15 cellular contexts compared by ENCODE assay signal in genomic region chr6:62974452-62974851, GRCh38.
A peak's percentile ranks its signal among the peaks of the same experiment; 100 is the strongest.
DNase-seq lines count a peak whose midpoint lies in the region; ATAC-seq, FAIRE-seq and TF ChIP-seq lines count a peak whose summit lies in the region.
"Had no signal": no experiment of that assay in that cellular context is flagged by ENCODE, and none has a peak within 500 bp of the region (broad histone marks: within the 10 kb centered on the region; RNA-seq: fewer than 3 reads in every experiment).

No MANE protein-coding gene starts in this region.

- peaks cover 4% of the 10 kb centered on the region for H3K9me3 Mint-ChIP-seq in T-helper 2 cell treated with Interferon-gamma antibody and Interleukin-4, amounts not matched to agents 5 μg/mL and 100 μg/mL, for 36 hours

- no peaks in the 10 kb centered on the region for H3K4me1 Mint-ChIP-seq in T-helper 2 cell treated with Interferon-gamma antibody and Interleukin-4, amounts not matched to agents 5 μg/mL and 100 μg/mL, for 36 hours (ENCODE audit: low read depth)
- H3K4me1 Mint-ChIP-seq: naive thymus-derived CD4-positive, alpha-beta T cell had no signal

- no peaks in the 10 kb centered on the region for H3K36me3 Mint-ChIP-seq in T-helper 2 cell treated with Interferon-gamma antibody and Interleukin-4, amounts not matched to agents 5 μg/mL and 100 μg/mL, for 36 hours (ENCODE audit: low read depth)
- H3K36me3 Mint-ChIP-seq: naive thymus-derived CD4-positive, alpha-beta T cell had no signal

- no peak overlapping the region for H3K27ac Mint-ChIP-seq in T-helper 2 cell treated with Interferon-gamma antibody and Interleukin-4, amounts not matched to agents 5 μg/mL and 100 μg/mL, for 36 hours
- H3K27ac Mint-ChIP-seq: naive thymus-derived CD4-positive, alpha-beta T cell had no signal

- H2AFZ ChIP-seq in hepatocyte = no peak overlapping the region
- H2AFZ ChIP-seq: PC-9 had no signal

- H3K4me3 Mint-ChIP-seq in T-helper 2 cell treated with Interferon-gamma antibody and Interleukin-4, amounts not matched to agents 5 μg/mL and 100 μg/mL, for 36 hours = no peak overlapping the region
- H3K4me3 Mint-ChIP-seq: naive thymus-derived CD4-positive, alpha-beta T cell had no signal

- H3K4me1 ChIP-seq in testis = no peaks in the 10 kb centered on the region
- H3K4me1 ChIP-seq in hepatocyte (ENCODE audit: insufficient read depth) = no peaks in the 10 kb centered on the region
- H3K4me1 ChIP-seq: gastrocnemius medialis had no signal

- ATAC-seq in HG02642 (IDR thresholded peaks at IDR 0.05; ENCODE audit: poor library complexity, unreplicated experiment) (peak; percentile 71), HG03159 (IDR thresholded peaks at IDR 0.05; ENCODE audit: unreplicated experiment) (peak; percentile 76)
- ATAC-seq: gastrocnemius medialis; naive thymus-derived CD4-positive, alpha-beta T cell had no signal

- H3K9me3 ChIP-seq in testis (no peaks in the 10 kb centered on the region), hepatocyte (ENCODE audit: low read depth) (no peaks in the 10 kb centered on the region)
- H3K9me3 ChIP-seq: gastrocnemius medialis had no signal

- DNase-seq in GM19239 (ENCODE audit: insufficient read length, low spot score) (no peak), testis (no peak), hepatocyte (ENCODE audit: low spot score) (no peak)
- DNase-seq in T-helper 2 cell treated with Interferon-gamma antibody and Interleukin-4, amounts not matched to agents 5 μg/mL and 100 μg/mL, for 36 hours (ENCODE audit: low spot score) = no peak
- no peak for DNase-seq in activated CD8-positive, alpha-beta memory T cell treated with anti-CD3 and anti-CD28 coated beads for 24 hours
- DNase-seq: anterior cingulate cortex; C1 segment of cervical spinal cord; gastrocnemius medialis; naive thymus-derived CD4-positive, alpha-beta T cell; NCI-H1930; NCI-H526; PC-9 had no signal

- H3K4me2 ChIP-seq in hepatocyte = no peak overlapping the region
- H3K4me2 ChIP-seq: PC-9 had no signal

- H3K27me3 Mint-ChIP-seq in T-helper 2 cell treated with Interferon-gamma antibody and Interleukin-4, amounts not matched to agents 5 μg/mL and 100 μg/mL, for 36 hours (ENCODE audit: low read depth) = no peaks in the 10 kb centered on the region
- H3K27me3 Mint-ChIP-seq: naive thymus-derived CD4-positive, alpha-beta T cell had no signal

- H3K27ac ChIP-seq in testis (no peak overlapping the region), hepatocyte (no peak overlapping the region)
- H3K27ac ChIP-seq: gastrocnemius medialis, PC-9 had no signal

- H3K79me2 ChIP-seq in hepatocyte = no peaks in the 10 kb centered on the region

- 67 to 68% methylated on average over 1 of the region's 1 CpG for WGBS in testis, 2 donors
- WGBS in hepatocyte (ENCODE audit: low lambda C conversion rate, missing lambda C conversion rate) = 82% methylated on average over 1 of the region's 1 CpG

- H3K36me3 ChIP-seq in testis (ENCODE audit: low read depth, missing control alignments) (no peaks in the 10 kb centered on the region), hepatocyte (replicated peaks; ENCODE audit: insufficient read depth, low read depth) (no peaks in the 10 kb centered on the region)
- H3K36me3 ChIP-seq: gastrocnemius medialis had no signal

- peak; percentile 95 for FAIRE-seq in GM19239 (lab: Jason Lieb, UNC)
- FAIRE-seq: endothelial cell of umbilical vein had no signal

- H4K20me1 ChIP-seq in hepatocyte (ENCODE audit: insufficient read depth, poor library complexity, severe bottlenecking) = no peaks in the 10 kb centered on the region

- H3K27me3 ChIP-seq in testis (no peaks in the 10 kb centered on the region), hepatocyte (no peaks in the 10 kb centered on the region)
- H3K27me3 ChIP-seq: gastrocnemius medialis had no signal

- intact Hi-C loops in testis (cut with DNase I; ENCODE audit: low total_unique reads) = no loop called here

- H3K4me3 ChIP-seq in testis = no peak overlapping the region
- no peak overlapping the region for H3K4me3 ChIP-seq in hepatocyte
- H3K4me3 ChIP-seq: gastrocnemius medialis, PC-9 had no signal

- no peak for TF ChIP-seq POLR2A in testis (IDR thresholded peaks at IDR 0.05)

- H3K9me2 ChIP-seq in hepatocyte (replicated peaks; ENCODE audit: insufficient read depth) = no peaks in the 10 kb centered on the region

- TF ChIP-seq CTCF in testis (IDR thresholded peaks at IDR 0.05) (no peak), hepatocyte (IDR thresholded peaks at IDR 0.05; ENCODE audit: poor library complexity) (no peak)
